In genomic region chr14:21102472-21103164, GRCh38 we compare ENCODE assay signal across 1 cellular context.
TF ChIP-seq lines count a peak whose summit lies in the region.

No MANE protein-coding gene starts in this region.

TF ChIP-seq in HepG2, 621 proteins besides CTCF, POLR2A, EP300 and RAD21:
- TF ChIP-seq ISX (CRISPR knock-in tag; conservative IDR thresholded peaks at IDR 0.05) (no peak), ZNF503 (CRISPR knock-in tag; IDR thresholded peaks at IDR 0.05) (peak; percentile 49; the same call in 1 of the 2 replicates), ZNF687 (CRISPR knock-in tag; IDR thresholded peaks at IDR 0.05) (peak; percentile 62), ZNF567 (CRISPR knock-in tag; IDR thresholded peaks at IDR 0.05; ENCODE audit: borderline replicate concordance) (no peak), PATZ1 (CRISPR knock-in tag; IDR thresholded peaks at IDR 0.05) (peak; percentile 22; the same call in 1 of the 2 replicates), SAP130 (CRISPR knock-in tag; IDR thresholded peaks at IDR 0.05; ENCODE audit: low read depth) (0 out of 2 replicates have a peak, but pooled peaks have one; percentile 44), THAP11 (CRISPR knock-in tag; IDR thresholded peaks at IDR 0.05) (peak; percentile 84), MAX (IDR thresholded peaks at IDR 0.05) (no peak), ISL2 (CRISPR knock-in tag; IDR thresholded peaks at IDR 0.05) (0 out of 2 replicates have a peak, but pooled peaks have one; percentile 22), SAFB2 (CRISPR knock-in tag; IDR thresholded peaks at IDR 0.05; ENCODE audit: borderline replicate concordance, low read depth) (0 out of 2 replicates have a peak, but pooled peaks have one; percentile 52), HDAC2 (CRISPR knock-in tag; IDR thresholded peaks at IDR 0.05) (no peak), MAFF (IDR thresholded peaks at IDR 0.05; ENCODE audit: low read depth, low read length) (peak; percentile 46; the same call in 1 of the 2 replicates), FLYWCH1 (CRISPR knock-in tag; IDR thresholded peaks at IDR 0.05) (no peak), ZSCAN9 (CRISPR knock-in tag; IDR thresholded peaks at IDR 0.05; ENCODE audit: borderline replicate concordance) (0 out of 2 replicates have a peak, but pooled peaks have one; percentile 10), TCF12 (IDR thresholded peaks at IDR 0.05) (no peak), TCF12 (CRISPR knock-in tag; IDR thresholded peaks at IDR 0.05) (0 out of 2 replicates have a peak, but pooled peaks have one; percentile 8), RFXAP (CRISPR knock-in tag; IDR thresholded peaks at IDR 0.05; ENCODE audit: borderline replicate concordance) (0 out of 2 replicates have a peak, but pooled peaks have one; percentile 40), ZZZ3 (CRISPR knock-in tag; IDR thresholded peaks at IDR 0.05; ENCODE audit: borderline replicate concordance) (peak; percentile 27; the same call in 1 of the 2 replicates), SOX13 (IDR thresholded peaks at IDR 0.05) (no peak), SOX13 (CRISPR knock-in tag; conservative IDR thresholded peaks at IDR 0.05 in 1 of 2, IDR thresholded peaks at IDR 0.05 in 1 of 2) (0 out of 4 replicates have a peak, but pooled peaks of 1 of the 2 experiments have one; percentile 10), MAFK (conservative IDR thresholded peaks at IDR 0.05 in 1 of 2, IDR thresholded peaks at IDR 0.05 in 1 of 2; ENCODE audit: low read length in 2 of 2) (peak; percentile 30 to 40; a peak in 2 of 4 replicates), ZNF34 (CRISPR knock-in tag; IDR thresholded peaks at IDR 0.05; ENCODE audit: borderline replicate concordance) (no peak), HOXA3 (CRISPR knock-in tag; IDR thresholded peaks at IDR 0.05) (no peak), ZSCAN20 (CRISPR knock-in tag; IDR thresholded peaks at IDR 0.05; ENCODE audit: borderline replicate concordance) (0 out of 2 replicates have a peak, but pooled peaks have one; percentile 50), EEA1 (CRISPR knock-in tag; IDR thresholded peaks at IDR 0.05; ENCODE audit: borderline replicate concordance) (0 out of 2 replicates have a peak, but pooled peaks have one; percentile 11), FOXO4 (CRISPR knock-in tag; conservative IDR thresholded peaks at IDR 0.05) (0 out of 2 replicates have a peak, but pooled peaks have one; percentile 88), CAMTA2 (CRISPR knock-in tag; IDR thresholded peaks at IDR 0.05; ENCODE audit: borderline replicate concordance) (0 out of 2 replicates have a peak, but pooled peaks have one; percentile 9), ZNF614 (CRISPR knock-in tag; IDR thresholded peaks at IDR 0.05; ENCODE audit: borderline replicate concordance) (peak; percentile 24; the same call in 1 of the 2 replicates), ZFY (CRISPR knock-in tag; IDR thresholded peaks at IDR 0.05) (peak; percentile 58; the same call in 1 of the 2 replicates), ZNF775 (CRISPR knock-in tag; IDR thresholded peaks at IDR 0.05; ENCODE audit: borderline replicate concordance) (no peak), ELF1 (CRISPR knock-in tag; IDR thresholded peaks at IDR 0.05) (peak; percentile 12; the same call in 1 of the 2 replicates), ZSCAN21 (CRISPR knock-in tag; IDR thresholded peaks at IDR 0.05; ENCODE audit: borderline replicate concordance) (peak; percentile 100), ZFX (CRISPR knock-in tag; IDR thresholded peaks at IDR 0.05; ENCODE audit: low read depth) (peak; percentile 59; the same call in 1 of the 2 replicates), GTF3A (CRISPR knock-in tag; conservative IDR thresholded peaks at IDR 0.05) (0 out of 2 replicates have a peak, but pooled peaks have one; percentile 46), RAD51 (IDR thresholded peaks at IDR 0.05; ENCODE audit: borderline replicate concordance) (0 out of 2 replicates have a peak, but pooled peaks have one; percentile 1), PHF21A (CRISPR knock-in tag; IDR thresholded peaks at IDR 0.05) (no peak), ZNF772 (CRISPR knock-in tag; IDR thresholded peaks at IDR 0.05) (no peak), NR1H2 (CRISPR knock-in tag; IDR thresholded peaks at IDR 0.05; ENCODE audit: borderline replicate concordance, low read depth) (no peak), PRMT3 (CRISPR knock-in tag; IDR thresholded peaks at IDR 0.05; ENCODE audit: borderline replicate concordance, low read depth) (0 out of 2 replicates have a peak, but pooled peaks have one; percentile 41), MTF1 (CRISPR knock-in tag; IDR thresholded peaks at IDR 0.05) (0 out of 2 replicates have a peak, but pooled peaks have one; percentile 28), ZNF761 (CRISPR knock-in tag; conservative IDR thresholded peaks at IDR 0.05) (0 out of 2 replicates have a peak, but pooled peaks have one; percentile 6)
